18 cellular contexts compared by ENCODE assay signal in genomic region chr2:43274055-43274454, GRCh38. TPM values are rescaled to one million over a fixed set of nuclear protein-coding genes. Genes with fewer than 3 reads are reported as not detected.
A peak's percentile ranks its signal among the peaks of the same experiment; 100 is the strongest.
DNase-seq lines count a peak whose midpoint lies in the region; ATAC-seq and TF ChIP-seq lines count a peak whose summit lies in the region.
"Had no signal": no experiment of that assay in that cellular context is flagged by ENCODE, and none has a peak within 500 bp of the region (broad histone marks: within the 10 kb centered on the region; RNA-seq: fewer than 3 reads in every experiment).

No MANE protein-coding gene starts in this region.

- ATAC-seq in stimulated activated naive CD8-positive, alpha-beta T cell treated with anti-CD3 and anti-CD28 coated beads, Interleukin-15, Interleukin-2, amounts not matched to agents 100 U/mL and 50 U/mL, for 24 hours = no peak
- ATAC-seq in sciatic nerve = no peak
- ATAC-seq: right lobe of liver had no signal

- H3K27ac Mint-ChIP-seq in stimulated activated naive CD8-positive, alpha-beta T cell treated with anti-CD3 and anti-CD28 coated beads, Interleukin-15, Interleukin-2, amounts not matched to agents 100 ng/mL and 50 ng/mL, for 24 hours = peak overlapping the region; percentile 72
- H3K27ac Mint-ChIP-seq in brain = peak overlapping the region in 3 of 5 experiments; percentile 15 to 51 (median 19)

- no peaks in the 10 kb centered on the region for H3K9me3 ChIP-seq in trophoblast cell (ENCODE audit: insufficient read depth, low read depth, low read length)
- H3K9me3 ChIP-seq: right lobe of liver had no signal

- H2BK12ac ChIP-seq in trophoblast cell (ENCODE audit: low read length) = peak overlapping the region; percentile 46

- H3K23ac ChIP-seq in trophoblast cell (ENCODE audit: low read length) = no peak overlapping the region

- peak overlapping the region; percentile 13 for H3K18ac ChIP-seq in trophoblast cell (ENCODE audit: low read length)

- H3K4me3 Mint-ChIP-seq in stimulated activated naive CD8-positive, alpha-beta T cell treated with anti-CD3 and anti-CD28 coated beads, Interleukin-15, Interleukin-2, amounts not matched to agents 100 ng/mL and 50 ng/mL, for 24 hours = no peak overlapping the region
- H3K4me3 Mint-ChIP-seq in brain = no peak overlapping the region
- H3K4me3 Mint-ChIP-seq: CD4-positive, alpha-beta memory T cell had no signal

- H2BK120ac ChIP-seq in trophoblast cell (ENCODE audit: insufficient read depth, low read length, poor library complexity) = peak overlapping the region; percentile 59

- H2BK5ac ChIP-seq in trophoblast cell (ENCODE audit: low read depth, low read length, poor library complexity) = peak overlapping the region; percentile 7

- no peaks in the 10 kb centered on the region for H3K9me3 Mint-ChIP-seq in stimulated activated naive CD8-positive, alpha-beta T cell treated with anti-CD3 and anti-CD28 coated beads, Interleukin-15, Interleukin-2, amounts not matched to agents 100 ng/mL and 50 ng/mL, for 24 hours
- no peaks in the 10 kb centered on the region for H3K9me3 Mint-ChIP-seq in brain
- H3K9me3 Mint-ChIP-seq: CD4-positive, alpha-beta memory T cell had no signal

- no peak overlapping the region for H3K9ac ChIP-seq in trophoblast cell (ENCODE audit: low read length)

- H4K12ac ChIP-seq in trophoblast cell (ENCODE audit: low read depth, low read length) = no peak overlapping the region

- peaks cover 21 to 34% of the 10 kb centered on the region in 2 experiments for H3K4me1 ChIP-seq in trophoblast cell (ENCODE audit: control insufficient read depth in 1 of 2, insufficient read depth in 2 of 2, low read length in 2 of 2)

- H3K27me3 ChIP-seq in trophoblast cell (ENCODE audit: insufficient read depth, low read length) = no peaks in the 10 kb centered on the region
- H3K27me3 ChIP-seq: right lobe of liver had no signal

- no peaks in the 10 kb centered on the region for H3K79me2 ChIP-seq in trophoblast cell (ENCODE audit: control insufficient read depth, insufficient read depth, low read length, poor library complexity)

- TF ChIP-seq CTCF in brain (conservative IDR thresholded peaks at IDR 0.05) = no peak

- DNase-seq in stimulated activated naive CD8-positive, alpha-beta T cell treated with anti-CD3 and anti-CD28 coated beads, Interleukin-15, Interleukin-2, amounts not matched to agents 100 U/mL and 50 U/mL, for 24 hours = no peak
- DNase-seq in trophoblast cell = no peak
- DNase-seq in caudate nucleus (lab: John Stamatoyannopoulos, UW) = no peak
- no peak for DNase-seq in anterior cingulate cortex (lab: John Stamatoyannopoulos, UW)
- no peak for DNase-seq in HCEC 1CT
- DNase-seq in sciatic nerve (ENCODE audit: low spot score) = no peak
- DNase-seq: activated CD4-positive, alpha-beta T cell treated with anti-CD3 and anti-CD28 coated beads for 1 hour; activated CD8-positive, alpha-beta memory T cell treated with anti-CD3 and anti-CD28 coated beads, Interleukin-2, amount 50 U/mL, for 4 hours; CD4-positive, alpha-beta memory T cell; effector CD4-positive, alpha-beta T cell; mammary epithelial cell; NCI-H146; NCI-H2227 treated with DMSO at 0.1 percent for 48 hours; right lobe of liver; SIG-M5; stimulated activated CD4-positive, alpha-beta T cell treated with anti-CD3 and anti-CD28 coated beads, Interleukin-4, amount 100 ng/mL, for 4 hours had no signal

- no peaks in the 10 kb centered on the region for H3K27me3 Mint-ChIP-seq in stimulated activated naive CD8-positive, alpha-beta T cell treated with anti-CD3 and anti-CD28 coated beads, Interleukin-15, Interleukin-2, amounts not matched to agents 100 ng/mL and 50 ng/mL, for 24 hours
- H3K27me3 Mint-ChIP-seq in brain = no peaks in the 10 kb centered on the region
- H3K27me3 Mint-ChIP-seq: CD4-positive, alpha-beta memory T cell had no signal

- H3K79me1 ChIP-seq in trophoblast cell (ENCODE audit: low read length) = peaks cover 22% of the 10 kb centered on the region

- H2AK5ac ChIP-seq in trophoblast cell (ENCODE audit: low read length) = peak overlapping the region; percentile 7

- H3K4me1 Mint-ChIP-seq in stimulated activated naive CD8-positive, alpha-beta T cell treated with anti-CD3 and anti-CD28 coated beads, Interleukin-15, Interleukin-2, amounts not matched to agents 100 ng/mL and 50 ng/mL, for 24 hours (ENCODE audit: low read depth) = peaks cover 24% of the 10 kb centered on the region
- H3K4me1 Mint-ChIP-seq in brain = peaks cover 51% of the 10 kb centered on the region

- H3K4me3 ChIP-seq in trophoblast cell (ENCODE audit: low read depth, low read length) = no peak overlapping the region
- H3K4me3 ChIP-seq: right lobe of liver had no signal

- intact Hi-C loops in sciatic nerve (cut with DNase I) = no loop called here

- no peak overlapping the region for H3K4me2 ChIP-seq in trophoblast cell (ENCODE audit: low read length)

- peak overlapping the region; percentile 37 for H4K91ac ChIP-seq in trophoblast cell (ENCODE audit: low read depth, low read length)

- H3K27ac ChIP-seq in trophoblast cell (ENCODE audit: low read depth, low read length) (peak overlapping the region; percentile 70), caudate nucleus (ENCODE audit: low read depth, low read length) (no peak overlapping the region)
- H3K27ac ChIP-seq: right lobe of liver had no signal

- H3K4ac ChIP-seq in trophoblast cell (ENCODE audit: low read depth, low read length) = no peak overlapping the region

- H3K14ac ChIP-seq in trophoblast cell (ENCODE audit: low read length) = no peak overlapping the region

- H3K36me3 ChIP-seq in trophoblast cell (ENCODE audit: control insufficient read depth in 1 of 2, insufficient read depth in 2 of 2, low read length in 2 of 2) = no peaks in the 10 kb centered on the region
- H3K36me3 ChIP-seq: right lobe of liver had no signal

- H3K36me3 Mint-ChIP-seq in stimulated activated naive CD8-positive, alpha-beta T cell treated with anti-CD3 and anti-CD28 coated beads, Interleukin-15, Interleukin-2, amounts not matched to agents 100 ng/mL and 50 ng/mL, for 24 hours (ENCODE audit: low read depth) = peaks cover 34% of the 10 kb centered on the region
- peaks cover 6% of the 10 kb centered on the region for H3K36me3 Mint-ChIP-seq in brain

- no peak overlapping the region for H2AFZ ChIP-seq in trophoblast cell (ENCODE audit: insufficient read depth, low read length, poor library complexity)

- no CpG with 5 or more reads among the region's 4 CpGs for WGBS in trophoblast cell (ENCODE audit: extremely low coverage, insufficient coverage, insufficient read length)

- no peak overlapping the region for H4K8ac ChIP-seq in trophoblast cell (ENCODE audit: low read depth, low read length)

RNA-seq across cellular contexts. Expression of gene ZFP36L2, which starts 47.6 kb away (rescaled TPM):
- polyA plus RNA-seq in brain (ENCODE audit: insufficient read depth, low read depth, low replicate concordance) = 16.1 TPM
- 62.0 and 65.7 TPM in 2 replicates for polyA plus RNA-seq in trophoblast cell (2013)
- 172 TPM for total RNA-seq in sciatic nerve
